In genomic region chr1:207321045-207321789, GRCh38 we compare ENCODE assay signal across 8 cellular contexts. TPM values are rescaled to one million over a fixed set of nuclear protein-coding genes. Genes with fewer than 3 reads are reported as not detected.
A peak's percentile ranks its signal among the peaks of the same experiment; 100 is the strongest.
DNase-seq lines count a peak whose midpoint lies in the region; ATAC-seq and TF ChIP-seq lines count a peak whose summit lies in the region.

TSS of gene CD55 (plus strand) at chr1:207321678. CDS start at chr1:207321766, 88 bp downstream.

- intact Hi-C loops in T-helper 2 cell treated with Interferon-gamma antibody and Interleukin-4, amounts not matched to agents 100 ng/mL and 5 ng/mL, for 36 hours (cut with micrococcal nuclease): loop anchor here (1.0 to 10.0 kb wide), 7 partner anchors 15 to 506 kb away; partner anchors contain the start of genes C4BPB and CD46
- intact Hi-C loops in ascending aorta (cut with DNase I) (loop anchor here (5.0 to 10.0 kb wide), 2 partner anchors 269 to 434 kb away; partner anchors contain the start of genes CD46, PFKFB2 and YOD1), uterus (cut with DNase I; ENCODE audit: low total_unique reads) (no loop called here)

- DNase-seq in GM13976 (ENCODE audit: low spot score) (peak; percentile 94), NCI-H1436 treated with DMSO at 0.1 percent for 48 hours (lab: John Stamatoyannopoulos, UW) (peak; percentile 55), ascending aorta (ENCODE audit: low spot score in 2 of 2) (peak; percentile 96 to 99), right atrium auricular region (ENCODE audit: low spot score) (peak; percentile 99), pulmonary artery endothelial cell (ENCODE audit: low read depth, low spot score) (peak; percentile 91), uterus (peak; percentile 86 to 95)

- H3K4me3 ChIP-seq in ascending aorta (peak within 1 kb of the TSS; percentile 89 to 93), right atrium auricular region (peak within 1 kb of the TSS; percentile 74 to 87), uterus (peak within 1 kb of the TSS; percentile 84 to 92)

- H3K4me1 ChIP-seq in ascending aorta: no peaks in the 10 kb centered on the region
- H3K4me1 ChIP-seq in right atrium auricular region: peaks cover 0 to 41% of the 10 kb centered on the region in 2 donors
- H3K4me1 ChIP-seq in uterus: no peaks in the 10 kb centered on the region

- TF ChIP-seq POLR2A in uterus (IDR thresholded peaks at IDR 0.05): peak; percentile 76 to 91

- peak; percentile 24 for TF ChIP-seq CTCF in GM13976 (IDR thresholded peaks at IDR 0.05; ENCODE audit: borderline replicate concordance, control extremely low read depth, extremely low read depth, insufficient read depth, missing control alignments)
- peak in 1 of 3 experiments; percentile 12 for TF ChIP-seq CTCF in ascending aorta (IDR thresholded peaks at IDR 0.05)
- TF ChIP-seq CTCF in right atrium auricular region (IDR thresholded peaks at IDR 0.05): peak in 1 of 2 donors; percentile 28
- TF ChIP-seq CTCF in uterus (IDR thresholded peaks at IDR 0.05): peak in 2 of 4 experiments; percentile 19 to 24

- peak; percentile 92 for ATAC-seq in HG02840 (IDR thresholded peaks at IDR 0.05; ENCODE audit: low FRiP score, unreplicated experiment)

- H3K9me3 ChIP-seq in ascending aorta (no peaks in the 10 kb centered on the region), right atrium auricular region (no peaks in the 10 kb centered on the region), uterus (no peaks in the 10 kb centered on the region)

- H3K27me3 ChIP-seq in ascending aorta (no peaks in the 10 kb centered on the region), right atrium auricular region (no peaks in the 10 kb centered on the region), uterus (no peaks in the 10 kb centered on the region)

- H3K36me3 ChIP-seq in ascending aorta: peaks cover 7 to 10% of the 10 kb centered on the region in 2 donors
- peaks cover 10% of the 10 kb centered on the region for H3K36me3 ChIP-seq in right atrium auricular region
- no peaks in the 10 kb centered on the region for H3K36me3 ChIP-seq in uterus

- in situ Hi-C loops in GM13976 (cut with MboI; ENCODE audit: low sequenced_read_pairs, unreplicated experiment): no loop called here

- H3K27ac ChIP-seq in ascending aorta (peak within 1 kb of the TSS; percentile 86 to 91), right atrium auricular region (peak within 1 kb of the TSS; percentile 94 to 96), uterus (peak within 1 kb of the TSS; percentile 93 to 94)

RNA-seq across cellular contexts. Expression of gene CD55, which starts in this region (rescaled TPM):
- 91.3 and 98.6 TPM in 2 replicates for total RNA-seq in T-helper 2 cell treated with Interferon-gamma antibody and Interleukin-4, amounts not matched to agents 100 ng/mL and 5 ng/mL, for 36 hours
- 73.1 TPM for total RNA-seq in ascending aorta
- total RNA-seq in right atrium auricular region: 100 to 1,000 TPM; 109 to 117 TPM
- 43.5 and 73.1 TPM in 2 replicates for total RNA-seq in pulmonary artery endothelial cell
- 100 to 1,000 TPM in 1 of 4 donors, 10 to 100 TPM in 3; 27.2 to 224 (median 59.5) TPM for total RNA-seq in uterus

Comparison
In these comparisons a context has a peak if more than half of its experiments do, and no peak if none do; other contexts are left out.
1. Peak in every context shown above with its lines: DNase-seq, ATAC-seq, H3K4me3 ChIP-seq and H3K27ac ChIP-seq.